Comparison of ENCODE assay signal across 8 cellular contexts in genomic region chr13:28136916-28137315, GRCh38. TPM values are rescaled to one million over a fixed set of nuclear protein-coding genes. Genes with fewer than 3 reads are reported as not detected.
DNase-seq lines count a peak whose midpoint lies in the region; TF ChIP-seq lines count a peak whose summit lies in the region.

No MANE protein-coding gene starts in this region.

- CTCF ChIA-PET in BJ (lab: Yijun Ruan, JAX) = no interaction called here

- H3K27ac ChIP-seq in HUES48 (ENCODE audit: low read depth, low read length) (no peak overlapping the region), mucosa of rectum (ENCODE audit: low read depth in 2 of 2, low read length in 2 of 2) (no peak overlapping the region)

- no peaks in the 10 kb centered on the region for H3K27me3 ChIP-seq in BJ (ENCODE audit: control insufficient read depth, insufficient read depth, low read length)
- no peaks in the 10 kb centered on the region for H3K27me3 ChIP-seq in HUES48 (ENCODE audit: control insufficient read depth, insufficient read depth, low read length)
- H3K27me3 ChIP-seq in mucosa of rectum (ENCODE audit: control insufficient read depth in 2 of 2, insufficient read depth in 2 of 2, low read length in 2 of 2) = no peaks in the 10 kb centered on the region

- DNase-seq in BJ (ENCODE audit: low read depth) (no peak), astrocyte of the hippocampus (ENCODE audit: low read depth, low spot score) (peak; percentile 4), nucleus accumbens (lab: John Stamatoyannopoulos, UW) (no peak), COLO829 (ENCODE audit: low spot score) (no peak), NCI-H1694 (lab: John Stamatoyannopoulos, UW) (no peak)
- DNase-seq in stimulated activated CD4-positive, alpha-beta T cell treated with anti-CD3 and anti-CD28 coated beads, Interleukin-2, amount 100 ng/mL, for 24 hours = no peak

- H3K4me3 ChIP-seq in BJ (ENCODE audit: low read depth, low read length) (peak overlapping the region; percentile 88), HUES48 (ENCODE audit: low read depth, low read length) (peak overlapping the region; percentile 91), mucosa of rectum (ENCODE audit: low read length in 2 of 2) (peak overlapping the region; percentile 94 to 95)

- TF ChIP-seq CTCF in BJ (IDR thresholded peaks at IDR 0.05; ENCODE audit: insufficient read depth, low read depth, low read length) = no peak

- peaks cover 11% of the 10 kb centered on the region for H3K4me1 ChIP-seq in HUES48 (ENCODE audit: control insufficient read depth, insufficient read depth, low read length)
- peaks cover 10 to 15% of the 10 kb centered on the region in 2 donors for H3K4me1 ChIP-seq in mucosa of rectum (ENCODE audit: control insufficient read depth in 2 of 2, insufficient read depth in 2 of 2, low read length in 2 of 2)

- H3K9ac ChIP-seq in HUES48 (ENCODE audit: low read depth, low read length) (peak overlapping the region; percentile 62), mucosa of rectum (ENCODE audit: low read depth in 1 of 2, low read length in 2 of 2) (peak overlapping the region; percentile 86 to 93)

- H3K36me3 ChIP-seq in BJ (ENCODE audit: control insufficient read depth, insufficient read depth, low read length) (no peaks in the 10 kb centered on the region), HUES48 (ENCODE audit: control insufficient read depth, insufficient read depth, low read length) (no peaks in the 10 kb centered on the region), mucosa of rectum (ENCODE audit: control insufficient read depth in 2 of 2, insufficient read depth in 2 of 2, low read length in 2 of 2) (no peaks in the 10 kb centered on the region)

- POLR2A ChIA-PET in BJ (lab: Charles Lee) = no interaction called here

- no peaks in the 10 kb centered on the region for H3K9me3 ChIP-seq in HUES48 (ENCODE audit: control insufficient read depth, insufficient read depth, low read length)
- no peaks in the 10 kb centered on the region for H3K9me3 ChIP-seq in mucosa of rectum (ENCODE audit: control insufficient read depth in 2 of 2, low read length in 2 of 2)

RNA-seq across cellular contexts. Expression of gene PAN3, which starts 1.4 kb away (rescaled TPM):
- polyA plus RNA-seq in BJ (2011; rRNA removed) = 10.7 and 18.0 TPM in 2 replicates
- polyA minus RNA-seq in BJ (2011; rRNA and poly(A)+ RNA removed) = 22.2 and 24.9 TPM in 2 replicates

RNA-seq across cellular contexts. Expression of gene FLT3, which starts 36.5 kb away (rescaled TPM):
- polyA plus RNA-seq in BJ (2011; rRNA removed) = 0.01 TPM in 1 of 2 replicates, not detected in the other
- polyA minus RNA-seq in BJ (2011; rRNA and poly(A)+ RNA removed) = not detected in 2 replicates
